8 cellular contexts compared by ENCODE assay signal in the genomic region with DNA sequence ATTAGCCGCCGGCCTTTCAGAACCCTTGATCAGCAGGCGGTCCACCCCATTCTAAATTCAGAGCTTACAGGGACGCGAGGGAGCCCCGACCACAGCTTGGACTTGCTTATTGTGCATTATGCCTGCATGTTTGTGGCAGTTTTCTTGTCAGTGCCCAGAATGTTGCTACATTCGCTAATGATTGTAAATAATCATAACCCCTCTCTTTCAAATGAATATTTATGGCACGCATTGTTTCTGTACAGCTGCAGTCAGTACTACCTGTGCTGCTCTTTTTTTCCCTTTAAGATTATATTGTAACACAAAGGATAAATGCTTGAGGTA. TPM values are rescaled to one million over a fixed set of nuclear protein-coding genes. Genes with fewer than 3 reads are reported as not detected.
DNase-seq lines count a peak whose midpoint lies in the region; ATAC-seq and TF ChIP-seq lines count a peak whose summit lies in the region.

No MANE protein-coding gene starts in this region.

- no peaks in the 10 kb centered on the region for H3K9me3 ChIP-seq in heart right ventricle
- H3K9me3 ChIP-seq in mucosa of descending colon: no peaks in the 10 kb centered on the region
- no peaks in the 10 kb centered on the region for H3K9me3 ChIP-seq in vagina

- ATAC-seq in heart right ventricle (no peak), left ventricle myocardium superior (no peak), mucosa of descending colon (no peak)

- TF ChIP-seq POLR2A in vagina (IDR thresholded peaks at IDR 0.05): no peak

- H3K36me3 ChIP-seq in heart right ventricle (peaks cover 0 to 17% (median 3%) of the 10 kb centered on the region in 9 donors), brain microvascular endothelial cell (replicated peaks) (no peaks in the 10 kb centered on the region), mucosa of descending colon (ENCODE audit: low read depth) (no peaks in the 10 kb centered on the region), vagina (no peaks in the 10 kb centered on the region)

- peak overlapping the region in 6 of 10 donors; percentile 9 to 99 (median 98) for H3K27ac ChIP-seq in heart right ventricle
- no peak overlapping the region for H3K27ac ChIP-seq in brain microvascular endothelial cell
- H3K27ac ChIP-seq in vagina: peak overlapping the region; percentile 97

- WGBS in heart right ventricle, 2 donors: 10% methylated on average over 8 of the region's 8 CpGs

- TF ChIP-seq CTCF in heart right ventricle (IDR thresholded peaks at IDR 0.05) (peak in 4 of 9 donors; percentile 1 to 11 (median 4)), brain microvascular endothelial cell (IDR thresholded peaks at IDR 0.05; ENCODE audit: low read depth, low read length, missing control alignments) (no peak), mucosa of descending colon (IDR thresholded peaks at IDR 0.05) (no peak), vagina (IDR thresholded peaks at IDR 0.05) (peak in 1 of 3 experiments; percentile 23)

- H3K27me3 ChIP-seq in heart right ventricle (no peaks in the 10 kb centered on the region), brain microvascular endothelial cell (replicated peaks) (no peaks in the 10 kb centered on the region), vagina (no peaks in the 10 kb centered on the region)

- DNase-seq in heart right ventricle: no peak
- DNase-seq in left ventricle myocardium superior: no peak
- no peak for DNase-seq in brain microvascular endothelial cell
- DNase-seq in mucosa of descending colon: no peak
- peak in 1 of 2 donors; percentile 91 for DNase-seq in vagina (ENCODE audit: extremely low spot score in 2 of 2)
- DNase-seq in NCI-H345 treated with DMSO at 0.1 percent for 48 hours (lab: John Stamatoyannopoulos, UW; ENCODE audit: unreplicated experiment): no peak
- DNase-seq in retina: no peak
- no peak for DNase-seq in stimulated activated CD4-positive, alpha-beta T cell treated with anti-CD3 and anti-CD28 coated beads, Interleukin-2, amount 100 ng/mL, for 24 hours

- H3K4me3 ChIP-seq in heart right ventricle (peak overlapping the region in 7 of 10 donors; percentile 71 to 82 (median 80)), brain microvascular endothelial cell (ENCODE audit: low read depth, low read length) (peak overlapping the region; percentile 34), mucosa of descending colon (peak overlapping the region; percentile 94), vagina (peak overlapping the region; percentile 62 to 83)

- intact Hi-C loops in heart right ventricle (cut with DNase I) (loop anchor here in 7 of 10 donors (1.0 to 10.0 kb wide), 13 partner anchors 46 to 446 kb away; a partner anchor contains a TSS), left ventricle myocardium superior (cut with micrococcal nuclease) (no loop called here), mucosa of descending colon (cut with DNase I, micrococcal nuclease) (loop anchor here in 1 of 2 donors (10.0 kb wide), 1 partner anchor 106 kb away; no protein-coding TSS in a partner anchor), vagina (cut with DNase I) (no loop called here)

- in situ Hi-C loops in brain microvascular endothelial cell (cut with HindIII; ENCODE audit: low pct_ligation_motif_present, low sequenced_read_pairs): no loop called here

- H3K4me1 ChIP-seq in heart right ventricle: peaks cover 0 to 44% (median 30%) of the 10 kb centered on the region in 9 donors
- H3K4me1 ChIP-seq in mucosa of descending colon (ENCODE audit: low read depth): peaks cover 20% of the 10 kb centered on the region
- H3K4me1 ChIP-seq in vagina: peaks cover 55% of the 10 kb centered on the region

RNA-seq across cellular contexts. Expression of a gene that starts 0.3 kb away (rescaled TPM):
- total RNA-seq in heart right ventricle (10 to 100 TPM; 25.3 to 36.5 (median 32.7) TPM), left ventricle myocardium superior (34.7 TPM), mucosa of descending colon (10 to 100 TPM; 44.3 to 71.3 (median 58.1) TPM), vagina (57.2 TPM)
- polyA plus RNA-seq in heart right ventricle: 10 to 100 TPM; 14.4 to 19.7 TPM

RNA-seq across cellular contexts. Expression of a gene that starts 4.5 kb away (rescaled TPM):
- total RNA-seq in heart right ventricle (10 to 100 TPM in 5 of 10 donors, 1 to 10 TPM in 5; 3.8 to 15.7 (median 9.8) TPM), left ventricle myocardium superior (7.2 TPM), mucosa of descending colon (10 to 100 TPM in 1 of 3 donors, 1 to 10 TPM in 2; 5.7 to 18.8 (median 9.8) TPM), vagina (12.8 TPM)
- 1 to 10 TPM; 1.4 to 1.8 TPM for polyA plus RNA-seq in heart right ventricle

RNA-seq across cellular contexts. Expression of a gene that starts 44.8 kb away (rescaled TPM):
- 1 to 10 TPM; 3.8 to 9.3 (median 6.8) TPM for total RNA-seq in heart right ventricle
- 1 to 10 TPM; 5.2 to 6.4 TPM for polyA plus RNA-seq in heart right ventricle
- 5.0 TPM for total RNA-seq in left ventricle myocardium superior
- 1 to 10 TPM; 1.2 to 3.2 (median 2.0) TPM for total RNA-seq in mucosa of descending colon
- total RNA-seq in vagina: 6.4 TPM

Comparison
In these comparisons a context has a peak if more than half of its experiments do, and no peak if none do; other contexts are left out.
1. intact Hi-C loops: an anchor here in heart right ventricle (1.0 to 10.0 kb wide); none called in left ventricle myocardium superior and vagina.
2. H3K4me3 ChIP-seq: peak in every context shown above with its lines; median percentile 94 in mucosa of descending colon; 80 in heart right ventricle; 72 in vagina; 34 in brain microvascular endothelial cell.